Comparison of ENCODE assay signal across 8 cellular contexts in genomic region chr19:34963531-34964406, GRCh38. TPM values are rescaled to one million over a fixed set of nuclear protein-coding genes. Genes with fewer than 3 reads are reported as not detected.
DNase-seq lines count a peak whose midpoint lies in the region; ATAC-seq and TF ChIP-seq lines count a peak whose summit lies in the region.

Gene ZNF792, minus strand, starts transcription at chr19:34964229. Its CDS starts 567 bp downstream, at chr19:34963662.

- H3K9me3 Mint-ChIP-seq in activated CD8-positive, alpha-beta memory T cell treated with anti-CD3 and anti-CD28 coated beads, Interleukin-2, amount 10 ng/mL, durations not matched to agents 7 days and 5 days (ENCODE audit: low read depth), result peaks cover 43% of the 10 kb centered on the region
- H3K9me3 Mint-ChIP-seq in stimulated activated memory B cell treated with anti-CD40 and anti-IgM and Interleukin-4, amounts not matched to agents 10 μg/mL and 1 μg/mL and 100 μg/mL, for 72 hours, result peaks cover 32% of the 10 kb centered on the region

- CTCF ChIA-PET in activated CD8-positive, alpha-beta memory T cell treated with anti-CD3 and anti-CD28 coated beads, Interleukin-2, amount 10 ng/mL, durations not matched to agents 7 days and 5 days (lab: Charles Lee), result interaction anchor here (1.0 to 4.4 kb wide), 5 partner anchors 9 to 49 kb away, joined by 3 to 21 read pairs (median 4); no protein-coding TSS in a partner anchor

- TF ChIP-seq CTCF in epithelial cell of esophagus (IDR thresholded peaks at IDR 0.05; ENCODE audit: insufficient read depth, low read depth, low read length, missing control alignments) (no peak), mucosa of descending colon (IDR thresholded peaks at IDR 0.05) (no peak)

- H3K36me3 Mint-ChIP-seq in activated CD8-positive, alpha-beta memory T cell treated with anti-CD3 and anti-CD28 coated beads, Interleukin-2, amount 10 ng/mL, durations not matched to agents 7 days and 5 days, result peaks cover 47% of the 10 kb centered on the region
- H3K36me3 Mint-ChIP-seq in stimulated activated memory B cell treated with anti-CD40 and anti-IgM and Interleukin-4, amounts not matched to agents 10 μg/mL and 1 μg/mL and 100 μg/mL, for 72 hours, result peaks cover 41% of the 10 kb centered on the region

- peaks cover 27% of the 10 kb centered on the region for H3K9me3 ChIP-seq in mucosa of descending colon

- H3K27ac Mint-ChIP-seq in activated CD8-positive, alpha-beta memory T cell treated with anti-CD3 and anti-CD28 coated beads, Interleukin-2, amount 10 ng/mL, durations not matched to agents 7 days and 5 days, result peak within 1 kb of the TSS; percentile 86
- peak within 1 kb of the TSS; percentile 75 for H3K27ac Mint-ChIP-seq in stimulated activated memory B cell treated with anti-CD40 and anti-IgM and Interleukin-4, amounts not matched to agents 10 μg/mL and 1 μg/mL and 100 μg/mL, for 72 hours

- peaks cover 6% of the 10 kb centered on the region for H3K4me1 ChIP-seq in mucosa of descending colon (ENCODE audit: low read depth)

- H3K4me3 ChIP-seq in epithelial cell of esophagus (ENCODE audit: low read length) (peak within 1 kb of the TSS; percentile 63), mucosa of descending colon (peak within 1 kb of the TSS; percentile 77)

- H3K4me3 Mint-ChIP-seq in activated CD8-positive, alpha-beta memory T cell treated with anti-CD3 and anti-CD28 coated beads, Interleukin-2, amount 10 ng/mL, durations not matched to agents 7 days and 5 days, result peak within 1 kb of the TSS; percentile 85
- peak within 1 kb of the TSS; percentile 86 for H3K4me3 Mint-ChIP-seq in stimulated activated memory B cell treated with anti-CD40 and anti-IgM and Interleukin-4, amounts not matched to agents 10 μg/mL and 1 μg/mL and 100 μg/mL, for 72 hours

- intact Hi-C loops in mucosa of descending colon (cut with DNase I, micrococcal nuclease), result no loop called here

- H3K4me1 Mint-ChIP-seq in activated CD8-positive, alpha-beta memory T cell treated with anti-CD3 and anti-CD28 coated beads, Interleukin-2, amount 10 ng/mL, durations not matched to agents 7 days and 5 days, result peaks cover 22% of the 10 kb centered on the region
- peaks cover 25% of the 10 kb centered on the region for H3K4me1 Mint-ChIP-seq in stimulated activated memory B cell treated with anti-CD40 and anti-IgM and Interleukin-4, amounts not matched to agents 10 μg/mL and 1 μg/mL and 100 μg/mL, for 72 hours

- DNase-seq in NCI-H1417 (lab: John Stamatoyannopoulos, UW), result peak in 2 of 3 experiments; percentile 72 to 79
- DNase-seq in NCI-H1417 treated with DMSO at 0.1 percent for 48 hours (lab: John Stamatoyannopoulos, UW), result no peak
- peak; percentile 64 for DNase-seq in NCI-H748 treated with DMSO at 0.1 percent for 48 hours (lab: John Stamatoyannopoulos, UW)
- DNase-seq in activated CD8-positive, alpha-beta memory T cell treated with anti-CD3 and anti-CD28 coated beads, Interleukin-2, amount 10 ng/mL, durations not matched to agents 7 days and 5 days, result peak; percentile 68
- peak; percentile 33 for DNase-seq in epithelial cell of esophagus (ENCODE audit: low read depth)
- peak; percentile 79 to 84 (median 79) for DNase-seq in mucosa of descending colon

- H3K36me3 ChIP-seq in mucosa of descending colon (ENCODE audit: low read depth), result peaks cover 12% of the 10 kb centered on the region

- H3K27me3 Mint-ChIP-seq in activated CD8-positive, alpha-beta memory T cell treated with anti-CD3 and anti-CD28 coated beads, Interleukin-2, amount 10 ng/mL, durations not matched to agents 7 days and 5 days, result no peaks in the 10 kb centered on the region
- H3K27me3 Mint-ChIP-seq in stimulated activated memory B cell treated with anti-CD40 and anti-IgM and Interleukin-4, amounts not matched to agents 10 μg/mL and 1 μg/mL and 100 μg/mL, for 72 hours, result peaks cover 9% of the 10 kb centered on the region

- peak; percentile 61 for ATAC-seq in HG02981 (IDR thresholded peaks at IDR 0.05; ENCODE audit: unreplicated experiment)
- peak; percentile 86 for ATAC-seq in activated CD8-positive, alpha-beta memory T cell treated with anti-CD3 and anti-CD28 coated beads, Interleukin-2, amount 10 ng/mL, durations not matched to agents 7 days and 5 days
- ATAC-seq in mucosa of descending colon, result peak; percentile 83
- peak; percentile 91 for ATAC-seq in stimulated activated memory B cell treated with anti-CD40 and anti-IgM and Interleukin-4, amounts not matched to agents 10 μg/mL and 1 μg/mL and 100 μg/mL, for 72 hours

RNA-seq across cellular contexts. Expression of gene ZNF792, which starts in this region (rescaled TPM):
- total RNA-seq in activated CD8-positive, alpha-beta memory T cell treated with anti-CD3 and anti-CD28 coated beads, Interleukin-2, amount 10 ng/mL, durations not matched to agents 7 days and 5 days, result 10 to 100 TPM; 13.5 to 15.3 TPM
- total RNA-seq in mucosa of descending colon, result 1 to 10 TPM; 5.4 to 7.6 (median 6.7) TPM
